14 cellular contexts compared by ENCODE assay signal in the genomic region with DNA sequence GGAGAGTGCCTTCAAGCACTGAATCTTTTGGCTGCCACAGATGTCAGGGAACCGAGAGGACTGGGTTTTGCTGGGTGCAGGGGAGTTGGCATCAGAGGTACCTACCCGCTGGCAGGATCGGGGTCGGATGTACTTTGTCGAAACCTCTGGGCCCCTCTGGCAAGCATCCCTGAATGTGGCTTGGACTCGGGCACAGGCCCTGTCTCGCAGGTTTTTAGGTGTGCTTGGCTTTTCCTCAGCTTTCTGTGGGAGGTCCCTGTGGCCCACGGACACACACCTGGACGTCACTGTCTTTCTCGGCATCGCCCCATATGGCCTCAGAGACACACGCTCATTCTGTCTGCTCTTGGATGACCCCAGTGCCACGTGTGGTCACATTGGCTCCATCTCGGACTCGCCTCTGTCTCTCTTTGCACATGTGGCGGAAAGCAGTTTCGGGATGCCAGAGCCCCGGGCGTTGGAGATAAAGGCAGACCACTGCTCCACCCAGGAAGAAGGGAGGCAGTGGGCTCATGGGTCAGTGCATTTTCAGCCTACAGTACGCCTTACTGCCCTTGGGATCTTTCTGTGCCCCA.
"Had no signal": no experiment of that assay in that cellular context is flagged by ENCODE, and none has a peak within 500 bp of the region (broad histone marks: within the 10 kb centered on the region; RNA-seq: fewer than 3 reads in every experiment).

No MANE protein-coding gene starts in this region.

- FAIRE-seq: RCC 7860 had no signal

- H3K9me3 ChIP-seq: MG63 had no signal

- H3K4me3 ChIP-seq: MG63 had no signal

- H3K27me3 ChIP-seq: MG63 had no signal

- DNase-seq: Karpas-422, KG1, MG63, NCI-H1092, NCI-H1417 treated with DMSO at 0.1 percent for 48 hours, NCI-H1930, NCI-H2081, NCI-H2107, NCI-H2227 treated with DMSO at 0.1 percent for 48 hours, NCI-H524, NCI-H526 treated with DMSO at 0.1 percent for 48 hours, Right ventricle myocardium superior, SIG-M5 had no signal

- H3K36me3 ChIP-seq: MG63 had no signal
